Comparison of ENCODE assay signal across 21 cellular contexts in genomic region chr5:126455728-126456127, GRCh38. TPM values are rescaled to one million over a fixed set of nuclear protein-coding genes. Genes with fewer than 3 reads are reported as not detected.
DNase-seq lines count a peak whose midpoint lies in the region; ATAC-seq and TF ChIP-seq lines count a peak whose summit lies in the region.
"Had no signal": no experiment of that assay in that cellular context is flagged by ENCODE, and none has a peak within 500 bp of the region (broad histone marks: within the 10 kb centered on the region; RNA-seq: fewer than 3 reads in every experiment).

No MANE protein-coding gene starts in this region.

- H3K4me1 ChIP-seq in left ventricle myocardium inferior, result peaks cover 46% of the 10 kb centered on the region
- H3K4me1 ChIP-seq: Caco-2 had no signal

- no peak for DNase-seq in left ventricle myocardium inferior
- DNase-seq in cardiac septum (ENCODE audit: low spot score), result no peak
- DNase-seq in dorsolateral prefrontal cortex, result no peak
- no peak for DNase-seq in stimulated activated CD4-positive, alpha-beta T cell treated with anti-CD3 and anti-CD28 coated beads, Interleukin-12 subunit alpha, Interleukin-12 subunit beta, amount 100 ng/mL, for 4 hours
- DNase-seq in activated naive CD8-positive, alpha-beta T cell treated with anti-CD3 and anti-CD28 coated beads for 36 hours, result no peak
- DNase-seq: C1 segment of cervical spinal cord; Caco-2; DMS53; KBM-7; MG63; NCI-H1092 treated with DMSO at 0.1 percent for 48 hours; NCI-H1694; NCI-H2107; NCI-H226; NCI-H526 treated with DMSO at 0.1 percent for 48 hours; NK-92 treated with Interleukin-12 subunit alpha and Interleukin-12 subunit beta, amount 100 ng/mL, for 24 hours had no signal

- H3K27me3 ChIP-seq in left ventricle myocardium inferior (ENCODE audit: low read depth), result no peaks in the 10 kb centered on the region
- H3K27me3 ChIP-seq in dorsolateral prefrontal cortex, result no peaks in the 10 kb centered on the region
- H3K27me3 ChIP-seq: MG63 had no signal

- peak overlapping the region; percentile 60 for H3K27ac ChIP-seq in left ventricle myocardium inferior (replicated peaks)
- peak overlapping the region; percentile 3 to 98 (median 92) for H3K27ac ChIP-seq in dorsolateral prefrontal cortex
- H3K27ac ChIP-seq: RWPE1 had no signal

- no peak for ATAC-seq in GM19351 (IDR thresholded peaks at IDR 0.05; ENCODE audit: unreplicated experiment)
- ATAC-seq in GM21381 (IDR thresholded peaks at IDR 0.05; ENCODE audit: unreplicated experiment), result no peak
- ATAC-seq: GM12878 had no signal

- no peaks in the 10 kb centered on the region for H3K9me3 ChIP-seq in left ventricle myocardium inferior (replicated peaks)
- H3K9me3 ChIP-seq: Caco-2, MG63 had no signal

- H3K36me3 ChIP-seq in left ventricle myocardium inferior, result peaks cover 8% of the 10 kb centered on the region
- H3K36me3 ChIP-seq: MG63 had no signal

- TF ChIP-seq CTCF in left ventricle myocardium inferior (IDR thresholded peaks at IDR 0.05; ENCODE audit: borderline replicate concordance) (no peak), dorsolateral prefrontal cortex (IDR thresholded peaks at IDR 0.05 in 54 of 56, conservative IDR thresholded peaks at IDR 0.05 in 2 of 56; ENCODE audit: low read depth in 1 of 56, partially characterized antibody in 56 of 56) (no peak), nephron (IDR thresholded peaks at IDR 0.05; ENCODE audit: unreplicated experiment in 3 of 3) (no peak)

- peaks cover 17% of the 10 kb centered on the region for H3K4me1 Mint-ChIP-seq in nephron
- H3K4me1 Mint-ChIP-seq in activated naive CD8-positive, alpha-beta T cell treated with anti-CD3 and anti-CD28 coated beads for 36 hours, result peaks cover 22% of the 10 kb centered on the region

- intact Hi-C loops in left ventricle myocardium inferior (cut with micrococcal nuclease), result no loop called here
- intact Hi-C loops in cardiac septum (cut with DNase I), result no loop called here
- intact Hi-C loops in dorsolateral prefrontal cortex (cut with DNase I), result no loop called here

- H3K9me3 Mint-ChIP-seq in nephron, result no peaks in the 10 kb centered on the region
- H3K9me3 Mint-ChIP-seq in activated naive CD8-positive, alpha-beta T cell treated with anti-CD3 and anti-CD28 coated beads for 36 hours, result peaks cover 4% of the 10 kb centered on the region

- no peak overlapping the region for H3K4me3 Mint-ChIP-seq in nephron
- H3K4me3 Mint-ChIP-seq in activated naive CD8-positive, alpha-beta T cell treated with anti-CD3 and anti-CD28 coated beads for 36 hours, result no peak overlapping the region

- H3K27ac Mint-ChIP-seq in nephron, result peak overlapping the region in 2 of 3 experiments; percentile 26 to 73
- no peak overlapping the region for H3K27ac Mint-ChIP-seq in activated naive CD8-positive, alpha-beta T cell treated with anti-CD3 and anti-CD28 coated beads for 36 hours

- H3K36me3 Mint-ChIP-seq in nephron (ENCODE audit: low read depth), result peaks cover 18% of the 10 kb centered on the region
- peaks cover 16% of the 10 kb centered on the region for H3K36me3 Mint-ChIP-seq in activated naive CD8-positive, alpha-beta T cell treated with anti-CD3 and anti-CD28 coated beads for 36 hours

- no peaks in the 10 kb centered on the region for H3K27me3 Mint-ChIP-seq in nephron (ENCODE audit: low read depth)
- no peaks in the 10 kb centered on the region for H3K27me3 Mint-ChIP-seq in activated naive CD8-positive, alpha-beta T cell treated with anti-CD3 and anti-CD28 coated beads for 36 hours

- H3K4me3 ChIP-seq in left ventricle myocardium inferior, result no peak overlapping the region
- peak overlapping the region in 1 of 59 donors; percentile 1 for H3K4me3 ChIP-seq in dorsolateral prefrontal cortex
- H3K4me3 ChIP-seq: GM12878, MG63 had no signal

RNA-seq across cellular contexts. Expression of gene GRAMD2B, which starts 32.5 kb away (rescaled TPM):
- 24.6 TPM for total RNA-seq in left ventricle myocardium inferior
- total RNA-seq in cardiac septum, result 33.4 TPM
- total RNA-seq in dorsolateral prefrontal cortex, result 100 to 1,000 TPM in 33 of 120 experiments, 10 to 100 TPM in 87; 39.5 to 205 (median 86.4) TPM
- 1 to 10 TPM; 7.4 to 7.7 TPM for total RNA-seq in activated naive CD8-positive, alpha-beta T cell treated with anti-CD3 and anti-CD28 coated beads for 36 hours
